ENCODE assay signal across 8 cellular contexts in the genomic region with DNA sequence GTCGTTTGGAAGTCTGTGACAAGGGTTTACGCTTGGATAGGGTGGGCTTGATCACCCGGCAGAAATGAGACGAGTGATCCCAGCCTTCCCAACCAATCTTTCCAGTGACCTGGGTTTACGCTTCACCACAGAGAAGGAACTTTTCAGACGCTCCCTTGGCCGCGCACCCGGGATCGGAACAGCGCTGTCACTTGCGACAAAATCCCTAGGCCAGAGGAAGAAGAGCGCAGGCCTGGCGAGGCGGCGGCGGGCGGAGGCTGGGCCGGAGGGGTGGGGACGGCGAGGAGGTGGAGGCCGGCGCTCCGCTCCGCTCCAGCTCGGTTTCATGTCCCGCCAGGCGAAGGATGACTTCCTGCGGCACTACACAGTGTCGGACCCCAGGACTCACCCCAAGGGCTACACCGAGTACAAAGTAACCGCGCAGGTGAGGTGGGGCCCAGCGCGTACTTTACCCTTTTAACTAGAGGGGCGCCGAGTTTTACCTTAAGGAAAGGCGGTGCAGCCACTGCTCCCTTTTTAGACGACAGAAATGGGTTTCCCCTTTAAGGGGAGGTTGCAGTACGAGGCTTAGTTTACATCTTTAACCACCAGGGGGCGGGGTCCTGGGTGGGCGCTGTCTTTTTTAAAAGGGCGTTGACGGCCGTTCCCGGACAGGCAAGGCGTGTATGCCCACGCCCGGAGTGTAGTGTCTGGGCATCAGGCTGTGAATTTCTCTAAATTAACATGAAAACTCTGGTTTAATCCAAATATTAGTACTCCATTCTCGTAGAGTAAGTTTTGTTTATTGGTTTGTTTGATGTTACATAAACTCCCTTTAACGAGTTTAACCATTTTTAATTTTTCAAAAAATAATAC. TPM values are rescaled to one million over a fixed set of nuclear protein-coding genes. Genes with fewer than 3 reads are reported as not detected.
DNase-seq lines count a peak whose midpoint lies in the region; ATAC-seq, FAIRE-seq and TF ChIP-seq lines count a peak whose summit lies in the region.

A gene with protein sequence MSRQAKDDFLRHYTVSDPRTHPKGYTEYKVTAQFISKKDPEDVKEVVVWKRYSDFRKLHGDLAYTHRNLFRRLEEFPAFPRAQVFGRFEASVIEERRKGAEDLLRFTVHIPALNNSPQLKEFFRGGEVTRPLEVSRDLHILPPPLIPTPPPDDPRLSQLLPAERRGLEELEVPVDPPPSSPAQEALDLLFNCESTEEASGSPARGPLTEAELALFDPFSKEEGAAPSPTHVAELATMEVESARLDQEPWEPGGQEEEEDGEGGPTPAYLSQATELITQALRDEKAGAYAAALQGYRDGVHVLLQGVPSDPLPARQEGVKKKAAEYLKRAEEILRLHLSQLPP (plus strand): TSS at position 227 of the 855 bp plus-strand sequence. CDS start 99 bp downstream, at position 326.

- intact Hi-C loops in T-helper 1 cell treated with Interleukin-12 subunit alpha and Interleukin-12 subunit beta and Interleukin-4 antibody, amounts not matched to agents 30 ng/mL and 1 ng/mL, for 36 hours (cut with micrococcal nuclease): loop anchor here (1.0 to 5.0 kb wide), 16 partner anchors 13 to 587 kb away; partner anchors contain the start of genes ATG2A, CDCA5, FAM89B and MAP3K11
- intact Hi-C loops in left ventricle myocardium superior (cut with micrococcal nuclease): no loop called here
- intact Hi-C loops in psoas muscle (cut with DNase I): loop anchor here in 1 of 2 donors (5.0 kb wide), 1 partner anchor 100 kb away; no protein-coding TSS in a partner anchor

- 0 to 1% (median 1%) methylated on average over 36 to 51 of the region's 51 CpGs for WGBS in psoas muscle, 3 donors

- peak; percentile 96 for DNase-seq in GM13977 (ENCODE audit: low spot score)
- DNase-seq in NCI-H146 treated with DMSO at 0.1 percent for 48 hours (lab: John Stamatoyannopoulos, UW; ENCODE audit: unreplicated experiment): peak; percentile 96
- peak; percentile 91 for DNase-seq in amniotic stem cell (lab: John Stamatoyannopoulos, UW)
- peak; percentile 95 for DNase-seq in left ventricle myocardium superior
- DNase-seq in psoas muscle: peak; percentile 94 to 96
- peak; percentile 92 for DNase-seq in urothelium cell line (ENCODE audit: low spot score)

- in situ Hi-C loops in GM13977 (cut with MboI; ENCODE audit: low pct_unique_long_range_greater_than_20kb, low sequenced_read_pairs, unreplicated experiment): no loop called here

- H3K4me1 ChIP-seq in psoas muscle: peaks cover 9% of the 10 kb centered on the region

- peak; percentile 84 for ATAC-seq in HG02884 (IDR thresholded peaks at IDR 0.05; ENCODE audit: unreplicated experiment)
- ATAC-seq in left ventricle myocardium superior: peak; percentile 99
- ATAC-seq in psoas muscle: peak; percentile 95 to 97 (median 96)

- H3K4me3 ChIP-seq in psoas muscle: peak within 1 kb of the TSS; percentile 68

- H3K9me3 ChIP-seq in psoas muscle: no peaks in the 10 kb centered on the region

- TF ChIP-seq CTCF in GM13977 (IDR thresholded peaks at IDR 0.05; ENCODE audit: extremely low read depth, insufficient read depth, missing control alignments) (peak; percentile 45), psoas muscle (IDR thresholded peaks at IDR 0.05) (peak; percentile 77)

- H3K36me3 ChIP-seq in psoas muscle (ENCODE audit: insufficient read depth in 1 of 2, low read depth in 1 of 2): peaks cover 0 to 10% of the 10 kb centered on the region in 2 donors

- H3K27me3 ChIP-seq in psoas muscle (ENCODE audit: insufficient read depth in 3 of 3, low read length in 2 of 3): no peaks in the 10 kb centered on the region

- H3K27ac ChIP-seq in psoas muscle: peak within 1 kb of the TSS; percentile 84

- no peak for FAIRE-seq in urothelium cell line (lab: Jason Lieb, UNC)

RNA-seq across cellular contexts. Expression of the gene that starts here (rescaled TPM):
- 29.9 and 35.8 TPM in 2 replicates for total RNA-seq in T-helper 1 cell treated with Interleukin-12 subunit alpha and Interleukin-12 subunit beta and Interleukin-4 antibody, amounts not matched to agents 30 ng/mL and 1 ng/mL, for 36 hours
- 19.3 TPM for total RNA-seq in left ventricle myocardium superior
- 10 to 100 TPM; 15.6 to 21.7 (median 18.7) TPM for total RNA-seq in psoas muscle
- 10 to 100 TPM; 26.7 to 66.5 (median 30.3) TPM for polyA plus RNA-seq in psoas muscle

Comparison
In these comparisons a context has a peak if more than half of its experiments do, and no peak if none do; other contexts are left out.
1. Peak in every context shown above with its lines: DNase-seq, ATAC-seq, H3K4me3 ChIP-seq and H3K27ac ChIP-seq.